13 cellular contexts compared by ENCODE assay signal in genomic region chr5:178123987-178124925, GRCh38. TPM values are rescaled to one million over a fixed set of nuclear protein-coding genes. Genes with fewer than 3 reads are reported as not detected.
DNase-seq lines count a peak whose midpoint lies in the region; ATAC-seq and TF ChIP-seq lines count a peak whose summit lies in the region.
"Had no signal": no experiment of that assay in that cellular context is flagged by ENCODE, and none has a peak within 500 bp of the region (broad histone marks: within the 10 kb centered on the region; RNA-seq: fewer than 3 reads in every experiment).

No MANE protein-coding gene starts in this region.

- no peaks in the 10 kb centered on the region for H3K9me3 Mint-ChIP-seq in neural progenitor cell

- ATAC-seq in HG03457 (IDR thresholded peaks at IDR 0.05; ENCODE audit: unreplicated experiment) (no peak), psoas muscle (no peak)

- H3K9me3 ChIP-seq in BLaER1 (no peaks in the 10 kb centered on the region), neural progenitor cell (ENCODE audit: low read depth) (no peaks in the 10 kb centered on the region), psoas muscle (no peaks in the 10 kb centered on the region)

- intact Hi-C loops in psoas muscle (cut with DNase I) = no loop called here

- H3K27ac ChIP-seq in BLaER1 (peak overlapping the region; percentile 96), neural progenitor cell (no peak overlapping the region), psoas muscle (no peak overlapping the region)

- H3K27me3 ChIP-seq in BLaER1 = no peaks in the 10 kb centered on the region
- H3K27me3 ChIP-seq in neural progenitor cell = no peaks in the 10 kb centered on the region
- no peaks in the 10 kb centered on the region for H3K27me3 ChIP-seq in psoas muscle (ENCODE audit: insufficient read depth in 3 of 3, low read length in 2 of 3)

- peak overlapping the region; percentile 76 for H3K27ac Mint-ChIP-seq in neural progenitor cell

- TF ChIP-seq CTCF in epithelial cell of esophagus (IDR thresholded peaks at IDR 0.05; ENCODE audit: insufficient read depth, low read depth, low read length, missing control alignments) = no peak
- no peak for TF ChIP-seq CTCF in neural progenitor cell (IDR thresholded peaks at IDR 0.05)
- TF ChIP-seq CTCF in psoas muscle (IDR thresholded peaks at IDR 0.05) = no peak

- H3F3A ChIP-seq in neural progenitor cell (ENCODE audit: low read depth) = peaks cover 29% of the 10 kb centered on the region

- H3K4me2 ChIP-seq in BLaER1 = peak overlapping the region; percentile 99
- H3K4me2 ChIP-seq in neural progenitor cell = no peak overlapping the region

- WGBS in psoas muscle, 3 donors = 77 to 86% (median 78%) methylated on average over 13 to 17 of the region's 17 CpGs

- peaks cover 21% of the 10 kb centered on the region; the same call in 1 of the 2 replicates for H3K36me3 ChIP-seq in BLaER1
- no peaks in the 10 kb centered on the region for H3K36me3 ChIP-seq in neural progenitor cell
- H3K36me3 ChIP-seq in psoas muscle (ENCODE audit: insufficient read depth in 1 of 2, low read depth in 1 of 2) = no peaks in the 10 kb centered on the region

- H3K4me3 ChIP-seq in BLaER1 = no peak overlapping the region; the same call in 1 of the 2 replicates
- H3K4me3 ChIP-seq in epithelial cell of esophagus (ENCODE audit: low read length) = no peak overlapping the region
- H3K4me3 ChIP-seq in neural progenitor cell = no peak overlapping the region
- H3K4me3 ChIP-seq in psoas muscle = no peak overlapping the region

- H3K4me1 ChIP-seq in BLaER1 (peaks cover 89% of the 10 kb centered on the region), neural progenitor cell (peaks cover 21% of the 10 kb centered on the region), psoas muscle (peaks cover 46% of the 10 kb centered on the region)

- DNase-seq in HT-29 (ENCODE audit: low spot score) = peak; percentile 82
- DNase-seq in epithelial cell of esophagus (ENCODE audit: low read depth) = peak; percentile 76
- no peak for DNase-seq in neural progenitor cell (ENCODE audit: low spot score)
- DNase-seq in activated CD8-positive, alpha-beta memory T cell treated with anti-CD3 and anti-CD28 coated beads, Interleukin-2, amount 50 U/mL, for 48 hours = no peak
- DNase-seq in psoas muscle = no peak
- no peak for DNase-seq in LoVo (ENCODE audit: low spot score)
- DNase-seq: activated CD4-positive, alpha-beta T cell treated with anti-CD3 and anti-CD28 coated beads for 4 hours; amygdala; NCI-H1436; NCI-H524 treated with DMSO at 0.1 percent for 48 hours; T-helper 1 cell had no signal

- no peak overlapping the region for H2AFZ ChIP-seq in neural progenitor cell (replicated peaks)

- peak overlapping the region; percentile 52 for H3K4me3 Mint-ChIP-seq in neural progenitor cell

- H3K9ac ChIP-seq in BLaER1 = peak overlapping the region; percentile 83
- no peak overlapping the region for H3K9ac ChIP-seq in neural progenitor cell

- peaks cover 3% of the 10 kb centered on the region for H3K36me3 Mint-ChIP-seq in neural progenitor cell

- H4K20me1 ChIP-seq in BLaER1 (peaks cover 25% of the 10 kb centered on the region; the same call in 1 of the 2 replicates), neural progenitor cell (ENCODE audit: low read depth) (peaks cover 7% of the 10 kb centered on the region)

- H3K4me1 Mint-ChIP-seq in neural progenitor cell = peaks cover 23% of the 10 kb centered on the region

- peaks cover 8% of the 10 kb centered on the region for H3K27me3 Mint-ChIP-seq in neural progenitor cell (ENCODE audit: insufficient read depth, low read depth)

- no peaks in the 10 kb centered on the region for H3K79me2 ChIP-seq in neural progenitor cell (ENCODE audit: low read depth)

RNA-seq across cellular contexts. Expression of gene RMND5B, which starts 6.6 kb away (rescaled TPM):
- 42.0 and 50.0 TPM in 2 replicates for total RNA-seq in HT-29 (2014; rRNA removed; shearing (Covaris generic))
- 25.3 and 25.5 TPM in 2 replicates for total RNA-seq in neural progenitor cell (ENCODE audit: low replicate concordance)
- total RNA-seq in psoas muscle = 10 to 100 TPM; 48.0 to 54.9 (median 50.8) TPM
- polyA plus RNA-seq in psoas muscle = 10 to 100 TPM; 43.5 to 80.2 (median 55.9) TPM

RNA-seq across cellular contexts. Expression of gene N4BP3, which starts 10.9 kb away (rescaled TPM):
- 0.39 and 0.81 TPM in 2 replicates for total RNA-seq in HT-29 (2014; rRNA removed; shearing (Covaris generic))
- total RNA-seq in neural progenitor cell (ENCODE audit: low replicate concordance) (4.1 and 12.8 TPM in 2 replicates), psoas muscle (1 to 10 TPM; 1.6 to 3.7 (median 3.2) TPM)
- 1 to 10 TPM; 2.2 to 4.0 (median 2.3) TPM for polyA plus RNA-seq in psoas muscle

RNA-seq across cellular contexts. Expression of gene NHP2, which starts 29.4 kb away (rescaled TPM):
- 413 and 485 TPM in 2 replicates for total RNA-seq in HT-29 (2014; rRNA removed; shearing (Covaris generic))
- 357 and 380 TPM in 2 replicates for total RNA-seq in neural progenitor cell (ENCODE audit: low replicate concordance)
- 100 to 1,000 TPM in 2 of 4 donors, 10 to 100 TPM in 2; 86.9 to 131 (median 96.0) TPM for total RNA-seq in psoas muscle
- polyA plus RNA-seq in psoas muscle = 100 to 1,000 TPM; 132 to 301 (median 147) TPM

Comparison
In these comparisons a context has a peak if more than half of its experiments do, and no peak if none do; other contexts are left out.
1. DNase-seq: peak in HT-29 (single experiment) and epithelial cell of esophagus (single experiment); none in neural progenitor cell (single experiment), activated CD8-positive, alpha-beta memory T cell treated with anti-CD3 and anti-CD28 coated beads, Interleukin-2, amount 50 U/mL, for 48 hours (single experiment), psoas muscle (0 of 2) and LoVo (single experiment).